Comparison of ENCODE assay signal across 8 cellular contexts in the genomic region with DNA sequence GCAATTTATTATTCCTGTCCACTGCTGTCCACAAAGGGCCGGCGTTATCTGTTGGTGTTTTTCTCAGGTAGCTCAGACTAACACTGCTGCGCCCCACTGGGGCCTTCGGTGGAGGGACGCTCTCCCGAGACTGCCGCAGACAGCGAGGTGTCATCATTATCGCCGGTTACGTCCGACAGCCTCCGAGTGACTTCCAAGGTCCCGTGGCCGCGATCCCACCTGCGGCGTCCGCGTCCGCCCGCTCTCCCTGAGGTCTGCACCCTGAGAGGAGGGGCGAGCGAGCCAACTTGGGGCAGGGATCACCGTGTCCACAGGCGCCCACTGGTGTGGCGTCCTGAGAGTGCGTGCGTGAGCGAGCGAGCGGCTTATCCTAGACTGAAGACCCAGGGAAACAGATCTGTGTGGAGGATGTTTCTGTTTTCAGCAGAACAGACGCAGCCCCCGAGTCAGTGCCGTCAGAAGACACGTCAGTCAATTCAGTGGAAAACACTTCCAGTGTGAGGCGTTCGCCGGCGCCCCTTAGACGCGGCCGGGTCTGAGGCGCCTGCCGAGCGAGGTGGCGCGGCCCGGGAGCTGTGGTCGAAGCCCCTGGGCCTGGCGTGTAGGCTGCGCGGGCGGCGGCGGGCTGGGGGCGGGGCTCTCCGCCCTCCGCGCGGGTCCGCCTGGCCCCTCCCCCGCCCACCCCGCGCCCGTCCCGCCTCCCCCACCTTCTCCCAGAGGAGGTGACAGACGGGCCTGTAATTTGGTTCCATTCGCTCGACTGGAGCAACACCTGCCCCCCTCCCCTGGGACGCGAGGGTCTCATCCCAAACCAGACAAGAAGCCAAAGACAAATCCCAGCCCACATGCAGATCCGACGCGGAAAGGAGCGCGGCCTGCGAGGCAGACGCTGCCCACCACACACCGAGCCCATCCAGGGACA. TPM values are rescaled to one million over a fixed set of nuclear protein-coding genes. Genes with fewer than 3 reads are reported as not detected.
DNase-seq lines count a peak whose midpoint lies in the region; ATAC-seq, FAIRE-seq and TF ChIP-seq lines count a peak whose summit lies in the region.

No MANE protein-coding gene starts in this region.

- H3K27ac ChIP-seq in CD8-positive, alpha-beta T cell (ENCODE audit: low read depth, low read length): no peak overlapping the region
- H3K27ac ChIP-seq in endodermal cell (ENCODE audit: low read depth, low read length) (peak overlapping the region; percentile 89), uterus (peak overlapping the region; percentile 22 to 72)

- H3K9ac ChIP-seq in endodermal cell (ENCODE audit: extremely low read depth, low read length, poor library complexity, severe bottlenecking): peak overlapping the region; percentile 65

- intact Hi-C loops in CD8-positive, alpha-beta T cell (cut with DNase I, micrococcal nuclease): no loop called here
- intact Hi-C loops in mucosa of descending colon (cut with DNase I, micrococcal nuclease) (no loop called here), uterus (cut with DNase I; ENCODE audit: low total_unique reads) (no loop called here)

- peak overlapping the region; percentile 49 for H3K27ac Mint-ChIP-seq in CD8-positive, alpha-beta T cell
- H3K27ac Mint-ChIP-seq in endodermal cell: peak overlapping the region; percentile 96

- H3K27me3 Mint-ChIP-seq in CD8-positive, alpha-beta T cell (ENCODE audit: low read depth): peaks cover 60% of the 10 kb centered on the region
- H3K27me3 Mint-ChIP-seq in endodermal cell (ENCODE audit: insufficient read depth): no peaks in the 10 kb centered on the region

- H3K36me3 ChIP-seq in CD8-positive, alpha-beta T cell (ENCODE audit: insufficient read depth, low read length): no peaks in the 10 kb centered on the region
- H3K36me3 ChIP-seq in endodermal cell (ENCODE audit: control insufficient read depth, insufficient read depth, low read length) (no peaks in the 10 kb centered on the region), mucosa of descending colon (ENCODE audit: low read depth) (no peaks in the 10 kb centered on the region), uterus (no peaks in the 10 kb centered on the region)

- POLR2A ChIA-PET in CD8-positive, alpha-beta T cell (lab: Charles Lee): interaction anchor here (0.7 kb wide), 1 partner anchor 8 kb away, joined by 3 read pairs; no protein-coding TSS in a partner anchor

- peaks cover 9% of the 10 kb centered on the region for H3K4me1 Mint-ChIP-seq in CD8-positive, alpha-beta T cell (ENCODE audit: low read depth)
- peaks cover 47% of the 10 kb centered on the region for H3K4me1 Mint-ChIP-seq in endodermal cell

- DNase-seq in CD8-positive, alpha-beta T cell: peak in 2 of 7 experiments; percentile 24 to 50
- DNase-seq in NCI-H69 (lab: John Stamatoyannopoulos, UW): peak; percentile 70
- peak; percentile 87 for DNase-seq in endodermal cell
- DNase-seq in mucosa of descending colon: peak in 2 of 3 donors; percentile 13 to 31
- DNase-seq in uterus: peak; percentile 46 to 48
- no peak for DNase-seq in NCI-H128 (lab: John Stamatoyannopoulos, UW; ENCODE audit: unreplicated experiment)
- no peak for DNase-seq in GM12892 (ENCODE audit: insufficient read length)

- peak; percentile 85 for ATAC-seq in CD8-positive, alpha-beta T cell
- ATAC-seq in mucosa of descending colon (peak; percentile 65), HG03025 (IDR thresholded peaks at IDR 0.05; ENCODE audit: low FRiP score, unreplicated experiment) (no peak)

- H3K9me3 Mint-ChIP-seq in CD8-positive, alpha-beta T cell: no peaks in the 10 kb centered on the region
- no peaks in the 10 kb centered on the region for H3K9me3 Mint-ChIP-seq in endodermal cell

- no peak for TF ChIP-seq CTCF in CD8-positive, alpha-beta T cell (IDR thresholded peaks at IDR 0.05)
- TF ChIP-seq CTCF in endodermal cell (conservative IDR thresholded peaks at IDR 0.05) (no peak), mucosa of descending colon (IDR thresholded peaks at IDR 0.05) (no peak), uterus (IDR thresholded peaks at IDR 0.05) (no peak)

- no peak for FAIRE-seq in GM12892 (lab: Jason Lieb, UNC)

- H3K4me3 Mint-ChIP-seq in CD8-positive, alpha-beta T cell: peak overlapping the region; percentile 69
- H3K4me3 Mint-ChIP-seq in endodermal cell: peak overlapping the region; percentile 74

- no peaks in the 10 kb centered on the region for H3K36me3 Mint-ChIP-seq in CD8-positive, alpha-beta T cell
- peaks cover 12% of the 10 kb centered on the region for H3K36me3 Mint-ChIP-seq in endodermal cell (ENCODE audit: low read depth)

- H3K27me3 ChIP-seq in CD8-positive, alpha-beta T cell (ENCODE audit: insufficient read depth, low read length): peaks cover 6% of the 10 kb centered on the region
- H3K27me3 ChIP-seq in endodermal cell (ENCODE audit: control insufficient read depth, insufficient read depth, low read length, poor library complexity, severe bottlenecking) (no peaks in the 10 kb centered on the region), uterus (no peaks in the 10 kb centered on the region)

- CTCF ChIA-PET in CD8-positive, alpha-beta T cell (lab: Charles Lee): no interaction called here

- 8 to 9% methylated on average over 13 to 75 of the region's 80 CpGs for WGBS in endodermal cell (ENCODE audit: insufficient coverage in 1 of 2, insufficient read length in 1 of 2), 2 experiments

- H3K4me3 ChIP-seq in CD8-positive, alpha-beta T cell (ENCODE audit: low read depth, low read length): peak overlapping the region; percentile 49
- H3K4me3 ChIP-seq in endodermal cell (ENCODE audit: low read length) (peak overlapping the region; percentile 78), mucosa of descending colon (no peak overlapping the region), uterus (peak overlapping the region; percentile 36 to 40)

- H3K9me3 ChIP-seq in CD8-positive, alpha-beta T cell (ENCODE audit: low read length): no peaks in the 10 kb centered on the region
- H3K9me3 ChIP-seq in endodermal cell (ENCODE audit: control insufficient read depth, low read length): no peaks in the 10 kb centered on the region
- H3K9me3 ChIP-seq in mucosa of descending colon: no peaks in the 10 kb centered on the region
- no peaks in the 10 kb centered on the region for H3K9me3 ChIP-seq in uterus

- no peaks in the 10 kb centered on the region for H3K4me1 ChIP-seq in CD8-positive, alpha-beta T cell (ENCODE audit: insufficient read depth, low read length)
- peaks cover 17% of the 10 kb centered on the region for H3K4me1 ChIP-seq in endodermal cell (ENCODE audit: control insufficient read depth, insufficient read depth, low read length)
- H3K4me1 ChIP-seq in mucosa of descending colon (ENCODE audit: low read depth): peaks cover 5% of the 10 kb centered on the region
- H3K4me1 ChIP-seq in uterus: no peaks in the 10 kb centered on the region

- TF ChIP-seq POLR2A in uterus (IDR thresholded peaks at IDR 0.05): no peak
- no peak for TF ChIP-seq POLR2A in GM12892 (IDR thresholded peaks at IDR 0.05; ENCODE audit: low read depth, low read length)

RNA-seq across cellular contexts. Expression of gene NHLH2, which starts 12.6 kb away (rescaled TPM):
- not detected for total RNA-seq in CD8-positive, alpha-beta T cell
- total RNA-seq in endodermal cell (1 to 10 TPM; 1.4 to 2.1 TPM), mucosa of descending colon (not detected), uterus (not detected)
- 19.9 TPM for polyA plus RNA-seq in endodermal cell (2013, experiment 1 of 2)
- 15.9 TPM for polyA plus RNA-seq in endodermal cell (2013, experiment 2 of 2)
- not detected for polyA plus RNA-seq in GM12892 (2012; ENCODE audit: missing spikeins)

RNA-seq across cellular contexts. Expression of gene CASQ2, which starts 59.8 kb away (rescaled TPM):
- total RNA-seq in CD8-positive, alpha-beta T cell: not detected
- total RNA-seq in endodermal cell (not detected), mucosa of descending colon (10 to 100 TPM in 1 of 3 donors, 1 to 10 TPM in 1, under 1 TPM in 1; 0.49 to 30.4 (median 2.1) TPM), uterus (10 to 100 TPM in 2 of 4 donors, 1 to 10 TPM in 2; 1.5 to 30.2 (median 7.8) TPM)
- 0.82 TPM for polyA plus RNA-seq in endodermal cell (2013, experiment 1 of 2)
- polyA plus RNA-seq in endodermal cell (2013, experiment 2 of 2): 0.99 TPM
- not detected for polyA plus RNA-seq in GM12892 (2012; ENCODE audit: missing spikeins)

Comparison
In these comparisons a context has a peak if more than half of its experiments do, and no peak if none do; other contexts are left out.
1. DNase-seq: peak in NCI-H69 (single experiment), endodermal cell (single experiment), mucosa of descending colon (2 of 3) and uterus (2 of 2); none in NCI-H128 (single experiment) and GM12892 (single experiment).